Comparison of ENCODE assay signal across 17 cellular contexts in genomic region chr5:176719113-176719814, GRCh38.
"Had no signal": no experiment of that assay in that cellular context is flagged by ENCODE, and none has a peak within 500 bp of the region (broad histone marks: within the 10 kb centered on the region; RNA-seq: fewer than 3 reads in every experiment).

No MANE protein-coding gene starts in this region.

- ATAC-seq: left lobe of liver, natural killer cell had no signal

- H3K4me3 ChIP-seq: dorsolateral prefrontal cortex, neural progenitor cell, ovary, right atrium auricular region, sigmoid colon, suprapubic skin, thyroid gland, uterus had no signal

- H3K4me1 ChIP-seq: right atrium auricular region, sigmoid colon, suprapubic skin, thyroid gland, uterus had no signal

- H3K9me3 ChIP-seq: thyroid gland, uterus had no signal

- H3K27me3 ChIP-seq: neural progenitor cell, ovary, right atrium auricular region, thyroid gland, uterus had no signal

- H3K36me3 ChIP-seq: neural progenitor cell, ovary, right atrium auricular region, sigmoid colon, suprapubic skin, thyroid gland, uterus had no signal

- H3K27ac ChIP-seq: dorsolateral prefrontal cortex, neural progenitor cell, right atrium auricular region, sigmoid colon, suprapubic skin, thyroid gland, uterus had no signal

- H3K9ac ChIP-seq: neural progenitor cell had no signal

- H2AFZ ChIP-seq: neural progenitor cell had no signal

- H3K4me2 ChIP-seq: neural progenitor cell had no signal

- DNase-seq: cortex of kidney; dorsolateral prefrontal cortex; effector CD8-positive, alpha-beta T cell; islet precursor cell; natural killer cell; nucleus accumbens; ovary; sigmoid colon; small intestine; stimulated activated CD4-positive, alpha-beta T cell treated with anti-CD3 and anti-CD28 coated beads, Interleukin-12 subunit alpha, Interleukin-12 subunit beta, amount 100 ng/mL, for 4 hours; stimulated activated naive CD4-positive, alpha-beta T cell treated with Interleukin-2 at 50 U/mL for 16 hours; thyroid gland; uterus had no signal
